10 cellular contexts compared by ENCODE assay signal in genomic region chr4:185634066-185634652, GRCh38.
DNase-seq lines count a peak whose midpoint lies in the region; ATAC-seq and TF ChIP-seq lines count a peak whose summit lies in the region.
"Had no signal": no experiment of that assay in that cellular context is flagged by ENCODE, and none has a peak within 500 bp of the region (broad histone marks: within the 10 kb centered on the region; RNA-seq: fewer than 3 reads in every experiment).

No MANE protein-coding gene starts in this region.

- H3K4me3 ChIP-seq in MM.1S (ENCODE audit: low read length) (no peak overlapping the region), osteoblast (ENCODE audit: insufficient read depth, low read length) (no peak overlapping the region)

- no peaks in the 10 kb centered on the region for H3K79me2 ChIP-seq in MM.1S (ENCODE audit: low read length)
- H3K79me2 ChIP-seq in osteoblast (ENCODE audit: insufficient read depth, low read length) = no peaks in the 10 kb centered on the region

- H3K9me3 ChIP-seq in MM.1S (replicated peaks; ENCODE audit: insufficient read depth, low read length) (no peaks in the 10 kb centered on the region), osteoblast (ENCODE audit: low read depth, low read length) (no peaks in the 10 kb centered on the region)

- no peak overlapping the region for H3K4me2 ChIP-seq in MM.1S (ENCODE audit: low read depth, low read length)
- H3K4me2 ChIP-seq in osteoblast (ENCODE audit: insufficient read depth, low read length) = no peak overlapping the region

- no peak overlapping the region for H3K9ac ChIP-seq in MM.1S (ENCODE audit: low read length)

- H2AFZ ChIP-seq in MM.1S (ENCODE audit: low read length) = no peak overlapping the region
- no peak overlapping the region for H2AFZ ChIP-seq in osteoblast (ENCODE audit: low read length)

- H3K9me2 ChIP-seq in MM.1S (replicated peaks; ENCODE audit: insufficient read depth, low read length) = no peaks in the 10 kb centered on the region

- peak; percentile 31 for TF ChIP-seq CTCF in GM10266 (IDR thresholded peaks at IDR 0.05; ENCODE audit: control insufficient read depth, insufficient read depth, low read depth, missing control alignments)
- TF ChIP-seq CTCF in MM.1S (IDR thresholded peaks at IDR 0.05; ENCODE audit: low read length) = peak; percentile 67
- TF ChIP-seq CTCF in osteoblast (IDR thresholded peaks at IDR 0.05; ENCODE audit: extremely low read depth, low read depth, low read length) = peak; percentile 43

- DNase-seq in GM10266 (ENCODE audit: extremely low spot score) (no peak), MM.1S (peak; percentile 49), dermis microvascular lymphatic vessel endothelial cell (ENCODE audit: low read depth in 2 of 2) (peak; percentile 10 to 25), osteoblast (ENCODE audit: insufficient read length, low spot score, missing footprints) (peak; percentile 54), NCI-H187 treated with DMSO at 0.1 percent for 48 hours (lab: John Stamatoyannopoulos, UW) (no peak), UCSD-AML1 (lab: John Stamatoyannopoulos, UW; ENCODE audit: unreplicated experiment) (no peak)
- DNase-seq: amniotic stem cell, mesenchymal stem cell, T-cell had no signal

- H3K4me1 ChIP-seq in MM.1S (ENCODE audit: low read length) = no peaks in the 10 kb centered on the region
- no peaks in the 10 kb centered on the region for H3K4me1 ChIP-seq in osteoblast (ENCODE audit: insufficient read depth, low read length)

- H3K27me3 ChIP-seq in MM.1S (replicated peaks; ENCODE audit: insufficient read depth, low read length) (no peaks in the 10 kb centered on the region), osteoblast (ENCODE audit: insufficient read depth, low read length) (no peaks in the 10 kb centered on the region)

- H4K20me1 ChIP-seq in MM.1S (ENCODE audit: insufficient read depth, low read length) = no peaks in the 10 kb centered on the region
- no peaks in the 10 kb centered on the region for H4K20me1 ChIP-seq in osteoblast (ENCODE audit: insufficient read depth, low read length)

- H3K36me3 ChIP-seq in MM.1S (replicated peaks; ENCODE audit: insufficient read depth, low read length) (no peaks in the 10 kb centered on the region), osteoblast (ENCODE audit: insufficient read depth, low read length) (no peaks in the 10 kb centered on the region)

- H3K27ac ChIP-seq in MM.1S (ENCODE audit: low read length) (no peak overlapping the region), osteoblast (ENCODE audit: low read depth, low read length) (no peak overlapping the region)

- ATAC-seq in GM19035 (IDR thresholded peaks at IDR 0.05; ENCODE audit: unreplicated experiment) = no peak
- ATAC-seq: T-cell had no signal

- no peaks in the 10 kb centered on the region for H3F3A ChIP-seq in MM.1S (ENCODE audit: insufficient read depth, low read length)

Comparison
In these comparisons a context has a peak if more than half of its experiments do, and no peak if none do; other contexts are left out.
1. DNase-seq: peak in MM.1S (single experiment), dermis microvascular lymphatic vessel endothelial cell (2 of 2) and osteoblast (single experiment); none in GM10266 (single experiment), NCI-H187 treated with DMSO at 0.1 percent for 48 hours (single experiment) and UCSD-AML1 (single experiment).
2. Peak in every context shown above with its lines, with median percentiles within 50 percentile points of each other: CTCF ChIP-seq.